1 cellular context compared by ENCODE assay signal in the genomic region with DNA sequence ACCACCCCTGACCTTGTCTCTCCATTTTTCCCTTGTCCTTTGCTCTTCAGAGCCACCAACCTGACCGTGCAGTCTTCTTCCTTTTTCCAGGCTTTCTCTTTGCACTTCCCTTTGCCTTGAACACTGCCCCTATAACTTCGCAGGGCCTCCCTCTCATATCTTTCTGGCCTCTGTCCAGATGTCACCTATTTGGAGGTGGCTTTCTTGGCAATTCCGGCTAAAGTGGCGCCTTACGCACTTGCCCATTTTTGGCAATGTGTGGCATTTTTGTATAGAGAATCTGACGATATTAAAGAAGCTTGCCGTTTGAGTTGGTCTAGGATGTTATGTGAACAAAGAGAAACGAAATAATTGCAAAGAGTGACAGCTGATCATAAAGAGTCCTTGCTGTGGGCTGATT.
TF ChIP-seq lines count a peak whose summit lies in the region.

No MANE protein-coding gene starts in this region.

TF ChIP-seq in H1, 55 proteins besides CTCF, POLR2A, EP300 and RAD21:
- no peak for TF ChIP-seq KDM5A (IDR thresholded peaks at IDR 0.05; ENCODE audit: low read length)
- TF ChIP-seq MAFK (IDR thresholded peaks at IDR 0.05; ENCODE audit: low read depth, low read length) = no peak
- no peak for TF ChIP-seq HDAC6 (IDR thresholded peaks at IDR 0.05; ENCODE audit: low read depth, low read length)
- no peak for TF ChIP-seq ZNF274 (IDR thresholded peaks at IDR 0.05; ENCODE audit: borderline replicate concordance, extremely low read depth, low read length)
- TF ChIP-seq BACH1 (IDR thresholded peaks at IDR 0.05; ENCODE audit: low read length) = no peak
- no peak for TF ChIP-seq RBBP5 (IDR thresholded peaks at IDR 0.05; ENCODE audit: borderline replicate concordance, low read depth, low read length)
- no peak for TF ChIP-seq SAP30 (IDR thresholded peaks at IDR 0.05; ENCODE audit: insufficient read depth, insufficient replicate concordance, low read length)
